16 cellular contexts compared by ENCODE assay signal in the genomic region with DNA sequence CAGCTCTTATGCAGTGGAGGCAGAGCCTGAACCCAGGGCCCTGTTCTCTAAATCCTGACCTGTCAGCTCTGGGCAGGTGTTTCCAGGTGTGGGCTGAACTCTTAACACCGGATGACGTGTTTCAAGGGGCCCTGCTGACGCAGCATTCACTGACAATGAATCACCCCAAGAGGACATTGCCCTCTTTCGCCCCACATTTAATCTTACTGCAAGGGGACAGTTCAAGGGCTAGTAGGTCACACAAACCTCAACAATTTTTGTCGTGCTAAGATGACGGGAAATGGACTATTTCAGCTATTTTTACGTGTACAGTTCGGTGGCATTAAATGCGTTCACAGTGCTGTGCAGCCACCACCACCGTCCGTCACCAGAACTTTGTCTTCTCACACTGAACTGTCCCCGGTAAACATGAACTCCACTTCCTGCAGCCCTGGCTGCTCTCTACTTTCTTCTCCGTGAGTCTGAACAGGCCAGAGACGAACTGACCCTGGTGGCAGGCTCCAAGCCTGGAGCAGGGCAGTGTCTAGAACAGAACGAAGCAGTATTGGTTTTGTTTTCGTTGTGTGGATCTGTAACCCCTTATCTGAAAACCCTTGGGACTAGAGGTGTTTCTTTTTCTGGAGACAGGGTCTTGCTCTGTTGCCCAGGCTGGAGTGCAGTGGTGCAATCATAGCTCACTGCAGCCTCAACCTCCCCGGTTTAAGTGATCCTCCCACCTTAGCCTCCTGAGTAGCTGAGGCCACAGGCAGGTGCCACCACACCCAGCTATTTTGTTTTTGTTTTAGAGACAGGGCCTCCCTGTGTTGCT.
DNase-seq lines count a peak whose midpoint lies in the region; ATAC-seq and TF ChIP-seq lines count a peak whose summit lies in the region.
"Had no signal": no experiment of that assay in that cellular context is flagged by ENCODE, and none has a peak within 500 bp of the region (broad histone marks: within the 10 kb centered on the region; RNA-seq: fewer than 3 reads in every experiment).

No MANE protein-coding gene starts in this region.

- 83 to 90% (median 89%) methylated on average over 17 of the region's 17 CpGs for WGBS in psoas muscle, 3 donors

- TF ChIP-seq CTCF in GM23338 (conservative IDR thresholded peaks at IDR 0.05; ENCODE audit: low read depth in 2 of 2) (no peak), RWPE1 (conservative IDR thresholded peaks at IDR 0.05; ENCODE audit: low read depth) (no peak), foreskin keratinocyte (conservative IDR thresholded peaks at IDR 0.05) (no peak), psoas muscle (IDR thresholded peaks at IDR 0.05) (no peak)

- peaks cover 40% of the 10 kb centered on the region for H3K4me1 Mint-ChIP-seq in GM23338
- H3K4me1 Mint-ChIP-seq: activated T-helper 17 cell treated with anti-CD3 and anti-CD28 coated beads, Interleukin-2, amount 50 U/mL, for 72 hours had no signal

- H3K36me3 ChIP-seq in GM23338 (ENCODE audit: insufficient read depth) (no peaks in the 10 kb centered on the region), psoas muscle (ENCODE audit: insufficient read depth in 1 of 2, low read depth in 1 of 2) (no peaks in the 10 kb centered on the region)
- H3K36me3 ChIP-seq: esophagus muscularis mucosa, stomach had no signal

- H3K27ac Mint-ChIP-seq in GM23338, result 0 out of 2 replicates have a peak overlapping the region, but pooled peaks have one; percentile 17
- H3K27ac Mint-ChIP-seq: activated T-helper 17 cell treated with anti-CD3 and anti-CD28 coated beads, Interleukin-2, amount 50 U/mL, for 72 hours had no signal

- POLR2A ChIA-PET in RWPE1 (lab: Yijun Ruan, JAX; ENCODE audit: low non-redundant PET), result interaction anchor here (0.7 kb wide), 1 partner anchor 924 kb away, joined by 5 read pairs; no protein-coding TSS in a partner anchor

- no peaks in the 10 kb centered on the region for H3K9me3 ChIP-seq in psoas muscle
- H3K9me3 ChIP-seq: esophagus muscularis mucosa, stomach had no signal

- intact Hi-C loops in psoas muscle (cut with DNase I), result no loop called here

- peaks cover 8% of the 10 kb centered on the region for H3K27me3 Mint-ChIP-seq in GM23338 (ENCODE audit: insufficient read depth, low read depth, poor library complexity)

- ATAC-seq in GM23338 (no peak), foreskin keratinocyte (peak; percentile 43), psoas muscle (no peak), HG03097 (IDR thresholded peaks at IDR 0.05; ENCODE audit: low FRiP score, unreplicated experiment) (no peak)
- ATAC-seq: activated T-helper 17 cell treated with anti-CD3 and anti-CD28 coated beads, Interleukin-2, amount 50 U/mL, for 72 hours had no signal

- no peaks in the 10 kb centered on the region for H3F3A ChIP-seq in GM23338 (replicated peaks; ENCODE audit: low read depth)

- H3K9me2 ChIP-seq in GM23338 (ENCODE audit: insufficient read depth), result no peaks in the 10 kb centered on the region

- H3K4me3 ChIP-seq in GM23338, result no peak overlapping the region
- H3K4me3 ChIP-seq in psoas muscle, result no peak overlapping the region
- H3K4me3 ChIP-seq: esophagus muscularis mucosa, MG63, stomach had no signal

- H3K79me2 ChIP-seq in GM23338 (replicated peaks; ENCODE audit: insufficient read depth), result peaks cover 51% of the 10 kb centered on the region

- H3K27me3 ChIP-seq in GM23338 (ENCODE audit: insufficient read depth), result no peaks in the 10 kb centered on the region
- no peaks in the 10 kb centered on the region for H3K27me3 ChIP-seq in foreskin keratinocyte
- no peaks in the 10 kb centered on the region for H3K27me3 ChIP-seq in psoas muscle (ENCODE audit: insufficient read depth in 3 of 3, low read length in 2 of 3)
- H3K27me3 ChIP-seq: esophagus muscularis mucosa, MG63, stomach had no signal

- H3K36me3 Mint-ChIP-seq in GM23338 (ENCODE audit: low read depth), result peaks cover 12% of the 10 kb centered on the region

- no peak overlapping the region; the same call in 1 of the 2 replicates for H3K27ac ChIP-seq in GM23338 (ENCODE audit: low read depth)
- no peak overlapping the region; the same call in 1 of the 2 replicates for H3K27ac ChIP-seq in RWPE1
- H3K27ac ChIP-seq in foreskin keratinocyte, result no peak overlapping the region
- peak overlapping the region; percentile 12 for H3K27ac ChIP-seq in psoas muscle
- H3K27ac ChIP-seq: esophagus muscularis mucosa, VCaP had no signal

- no peak overlapping the region for H2AFZ ChIP-seq in GM23338

- CTCF ChIA-PET in RWPE1 (lab: Yijun Ruan, JAX), result no interaction called here

- H3K9me3 Mint-ChIP-seq in GM23338, result peaks cover 7% of the 10 kb centered on the region; the same call in 2 of the 3 replicates
- H3K9me3 Mint-ChIP-seq: activated T-helper 17 cell treated with anti-CD3 and anti-CD28 coated beads, Interleukin-2, amount 50 U/mL, for 72 hours had no signal

- no peaks in the 10 kb centered on the region for H4K20me1 ChIP-seq in GM23338 (replicated peaks; ENCODE audit: insufficient read depth)

- DNase-seq in GM23338 (ENCODE audit: low spot score), result no peak
- peak; percentile 88 for DNase-seq in RWPE1 (ENCODE audit: low spot score)
- peak in 1 of 2 donors; percentile 80 for DNase-seq in foreskin keratinocyte
- no peak for DNase-seq in psoas muscle
- no peak for DNase-seq in NOMO-1 treated with DMSO at 0.1 percent for 48 hours (lab: John Stamatoyannopoulos, UW; ENCODE audit: unreplicated experiment)
- DNase-seq in NCI-H526 treated with DMSO at 0.1 percent for 48 hours (lab: John Stamatoyannopoulos, UW), result no peak
- DNase-seq: aorta, hippocampal formation, MG63, NCI-H2029 treated with DMSO at 0.1 percent for 48 hours, NCI-H524 treated with DMSO at 0.1 percent for 48 hours, stomach had no signal

- H3K4me1 ChIP-seq in GM23338 (ENCODE audit: insufficient read depth) (peaks cover 12% of the 10 kb centered on the region; the same call in 1 of the 2 replicates), foreskin keratinocyte (peaks cover 33% of the 10 kb centered on the region), psoas muscle (peaks cover 67% of the 10 kb centered on the region)

- H3K4me2 ChIP-seq in GM23338, result no peak overlapping the region

- H3K4me3 Mint-ChIP-seq in GM23338, result no peak overlapping the region
- H3K4me3 Mint-ChIP-seq: activated T-helper 17 cell treated with anti-CD3 and anti-CD28 coated beads, Interleukin-2, amount 50 U/mL, for 72 hours had no signal

TF ChIP-seq in GM23338, 12 proteins besides CTCF, POLR2A, EP300 and RAD21:
- TF ChIP-seq ZNF114 (CRISPR knock-in tag; IDR thresholded peaks at IDR 0.05), result no peak
- TF ChIP-seq ZNF331 (CRISPR knock-in tag; IDR thresholded peaks at IDR 0.05; ENCODE audit: low read depth), result no peak
- TF ChIP-seq CREB1 (CRISPR knock-in tag; IDR thresholded peaks at IDR 0.05; ENCODE audit: low read depth), result no peak
- TF ChIP-seq POLR2AphosphoS5 (IDR thresholded peaks at IDR 0.05; ENCODE audit: low read depth), result no peak
- TF ChIP-seq, protein P1, sequence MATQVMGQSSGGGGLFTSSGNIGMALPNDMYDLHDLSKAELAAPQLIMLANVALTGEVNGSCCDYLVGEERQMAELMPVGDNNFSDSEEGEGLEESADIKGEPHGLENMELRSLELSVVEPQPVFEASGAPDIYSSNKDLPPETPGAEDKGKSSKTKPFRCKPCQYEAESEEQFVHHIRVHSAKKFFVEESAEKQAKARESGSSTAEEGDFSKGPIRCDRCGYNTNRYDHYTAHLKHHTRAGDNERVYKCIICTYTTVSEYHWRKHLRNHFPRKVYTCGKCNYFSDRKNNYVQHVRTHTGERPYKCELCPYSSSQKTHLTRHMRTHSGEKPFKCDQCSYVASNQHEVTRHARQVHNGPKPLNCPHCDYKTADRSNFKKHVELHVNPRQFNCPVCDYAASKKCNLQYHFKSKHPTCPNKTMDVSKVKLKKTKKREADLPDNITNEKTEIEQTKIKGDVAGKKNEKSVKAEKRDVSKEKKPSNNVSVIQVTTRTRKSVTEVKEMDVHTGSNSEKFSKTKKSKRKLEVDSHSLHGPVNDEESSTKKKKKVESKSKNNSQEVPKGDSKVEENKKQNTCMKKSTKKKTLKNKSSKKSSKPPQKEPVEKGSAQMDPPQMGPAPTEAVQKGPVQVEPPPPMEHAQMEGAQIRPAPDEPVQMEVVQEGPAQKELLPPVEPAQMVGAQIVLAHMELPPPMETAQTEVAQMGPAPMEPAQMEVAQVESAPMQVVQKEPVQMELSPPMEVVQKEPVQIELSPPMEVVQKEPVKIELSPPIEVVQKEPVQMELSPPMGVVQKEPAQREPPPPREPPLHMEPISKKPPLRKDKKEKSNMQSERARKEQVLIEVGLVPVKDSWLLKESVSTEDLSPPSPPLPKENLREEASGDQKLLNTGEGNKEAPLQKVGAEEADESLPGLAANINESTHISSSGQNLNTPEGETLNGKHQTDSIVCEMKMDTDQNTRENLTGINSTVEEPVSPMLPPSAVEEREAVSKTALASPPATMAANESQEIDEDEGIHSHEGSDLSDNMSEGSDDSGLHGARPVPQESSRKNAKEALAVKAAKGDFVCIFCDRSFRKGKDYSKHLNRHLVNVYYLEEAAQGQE (IDR thresholded peaks at IDR 0.05; ENCODE audit: unreplicated experiment), result no peak
- TF ChIP-seq, protein P2, sequence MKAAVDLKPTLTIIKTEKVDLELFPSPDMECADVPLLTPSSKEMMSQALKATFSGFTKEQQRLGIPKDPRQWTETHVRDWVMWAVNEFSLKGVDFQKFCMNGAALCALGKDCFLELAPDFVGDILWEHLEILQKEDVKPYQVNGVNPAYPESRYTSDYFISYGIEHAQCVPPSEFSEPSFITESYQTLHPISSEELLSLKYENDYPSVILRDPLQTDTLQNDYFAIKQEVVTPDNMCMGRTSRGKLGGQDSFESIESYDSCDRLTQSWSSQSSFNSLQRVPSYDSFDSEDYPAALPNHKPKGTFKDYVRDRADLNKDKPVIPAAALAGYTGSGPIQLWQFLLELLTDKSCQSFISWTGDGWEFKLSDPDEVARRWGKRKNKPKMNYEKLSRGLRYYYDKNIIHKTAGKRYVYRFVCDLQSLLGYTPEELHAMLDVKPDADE (IDR thresholded peaks at IDR 0.05), result no peak
- TF ChIP-seq EZH2phosphoT487 (IDR thresholded peaks at IDR 0.05; ENCODE audit: unreplicated experiment), result no peak
- no peak for TF ChIP-seq JUNB (IDR thresholded peaks at IDR 0.05; ENCODE audit: unreplicated experiment)
TF ChIP-seq in GM23338: peak in this region for 0.
